Comparison of ENCODE assay signal across 1 cellular context in genomic region chr11:75317446-75318122, GRCh38.
TF ChIP-seq lines count a peak whose summit lies in the region.

No MANE protein-coding gene starts in this region.

TF ChIP-seq in H1, 55 proteins besides CTCF, POLR2A, EP300 and RAD21:
- TF ChIP-seq YY1 (IDR thresholded peaks at IDR 0.05; ENCODE audit: low read depth, low read length) = no peak
- no peak for TF ChIP-seq SIN3A (conservative IDR thresholded peaks at IDR 0.05 in 1 of 2, IDR thresholded peaks at IDR 0.05 in 1 of 2; ENCODE audit: low read depth in 1 of 2, low read length in 2 of 2)
- no peak for TF ChIP-seq PHF8 (conservative IDR thresholded peaks at IDR 0.05; ENCODE audit: low read depth, low read length)
- no peak for TF ChIP-seq SAP30 (IDR thresholded peaks at IDR 0.05; ENCODE audit: insufficient read depth, insufficient replicate concordance, low read length)
- TF ChIP-seq CHD1 (IDR thresholded peaks at IDR 0.05; ENCODE audit: low read depth, low read length) = no peak
- TF ChIP-seq SP4 (IDR thresholded peaks at IDR 0.05; ENCODE audit: low read length) = no peak
- TF ChIP-seq KDM1A (IDR thresholded peaks at IDR 0.05; ENCODE audit: borderline replicate concordance, low read length) = no peak
- no peak for TF ChIP-seq HDAC6 (IDR thresholded peaks at IDR 0.05; ENCODE audit: low read depth, low read length)
- no peak for TF ChIP-seq RXRA (IDR thresholded peaks at IDR 0.05; ENCODE audit: insufficient read depth, low read depth, low read length)
- no peak for TF ChIP-seq POLR2AphosphoS5 (IDR thresholded peaks at IDR 0.05; ENCODE audit: low read depth, low read length)
- TF ChIP-seq JUND (IDR thresholded peaks at IDR 0.05; ENCODE audit: low read length) = no peak
- no peak for TF ChIP-seq SUZ12 (IDR thresholded peaks at IDR 0.05; ENCODE audit: low read length)
